8 cellular contexts compared by ENCODE assay signal in the genomic region with DNA sequence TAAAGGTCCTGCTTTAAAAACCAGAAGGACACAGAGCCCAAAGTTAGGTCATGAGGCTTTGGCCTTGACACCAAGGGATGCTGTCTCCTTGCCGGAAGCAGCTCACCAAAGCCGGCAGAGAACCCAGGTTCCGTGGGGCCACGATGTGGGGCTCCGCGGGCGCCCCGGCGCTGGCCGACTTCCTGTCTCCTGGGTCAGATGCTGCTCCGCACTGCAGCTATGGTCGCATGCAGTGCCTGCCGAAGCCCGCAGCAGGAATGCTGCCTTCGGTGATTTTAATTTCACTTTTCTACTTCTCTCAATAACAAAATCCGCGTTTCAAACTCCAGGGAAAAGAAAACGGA. TPM values are rescaled to one million over a fixed set of nuclear protein-coding genes. Genes with fewer than 3 reads are reported as not detected.
DNase-seq lines count a peak whose midpoint lies in the region; ATAC-seq and TF ChIP-seq lines count a peak whose summit lies in the region.

No MANE protein-coding gene starts in this region.

- no peaks in the 10 kb centered on the region for H3K9me3 Mint-ChIP-seq in mesothelial cell of epicardium
- H3K9me3 Mint-ChIP-seq in stimulated activated memory B cell treated with anti-CD40 and anti-IgM and Interleukin-4, amounts not matched to agents 10 μg/mL and 1 μg/mL and 100 μg/mL, for 72 hours = no peaks in the 10 kb centered on the region

- peak; percentile 39 for ATAC-seq in GM18868 (IDR thresholded peaks at IDR 0.05; ENCODE audit: unreplicated experiment)
- peak; percentile 17 for ATAC-seq in HG03469 (IDR thresholded peaks at IDR 0.05; ENCODE audit: unreplicated experiment)
- peak; percentile 80 to 83 for ATAC-seq in activated CD4-positive, CD25-positive, alpha-beta regulatory T cell treated with anti-CD3 and anti-CD28 coated beads, Interleukin-2, amount 50 U/mL, for 24 hours
- ATAC-seq in stimulated activated memory B cell treated with anti-CD40 and anti-IgM and Interleukin-4, amounts not matched to agents 10 μg/mL and 1 μg/mL and 100 μg/mL, for 72 hours = peak; percentile 87
- ATAC-seq in HG02870 (IDR thresholded peaks at IDR 0.05; ENCODE audit: unreplicated experiment) = no peak
- no peak for ATAC-seq in HG03565 (IDR thresholded peaks at IDR 0.05; ENCODE audit: unreplicated experiment)

- no peak for TF ChIP-seq CTCF in mesothelial cell of epicardium (IDR thresholded peaks at IDR 0.05; ENCODE audit: unreplicated experiment)

- no peak for DNase-seq in mesothelial cell of epicardium (ENCODE audit: low spot score in 2 of 2, unreplicated experiment in 2 of 2)

- peak overlapping the region; percentile 79 for H3K27ac ChIP-seq in cingulate gyrus (ENCODE audit: low read depth, low read length)

- H3K4me1 Mint-ChIP-seq in mesothelial cell of epicardium = peaks cover 21% of the 10 kb centered on the region
- H3K4me1 Mint-ChIP-seq in stimulated activated memory B cell treated with anti-CD40 and anti-IgM and Interleukin-4, amounts not matched to agents 10 μg/mL and 1 μg/mL and 100 μg/mL, for 72 hours = peaks cover 50% of the 10 kb centered on the region

- H3K27ac Mint-ChIP-seq in mesothelial cell of epicardium = peak overlapping the region; percentile 92
- peak overlapping the region; percentile 99 for H3K27ac Mint-ChIP-seq in stimulated activated memory B cell treated with anti-CD40 and anti-IgM and Interleukin-4, amounts not matched to agents 10 μg/mL and 1 μg/mL and 100 μg/mL, for 72 hours

- H3K27me3 Mint-ChIP-seq in mesothelial cell of epicardium (ENCODE audit: low read depth) = no peaks in the 10 kb centered on the region
- H3K27me3 Mint-ChIP-seq in stimulated activated memory B cell treated with anti-CD40 and anti-IgM and Interleukin-4, amounts not matched to agents 10 μg/mL and 1 μg/mL and 100 μg/mL, for 72 hours = no peaks in the 10 kb centered on the region

- peak overlapping the region; percentile 99 for H3K4me3 Mint-ChIP-seq in mesothelial cell of epicardium
- H3K4me3 Mint-ChIP-seq in stimulated activated memory B cell treated with anti-CD40 and anti-IgM and Interleukin-4, amounts not matched to agents 10 μg/mL and 1 μg/mL and 100 μg/mL, for 72 hours = peak overlapping the region; percentile 99

- H3K36me3 Mint-ChIP-seq in mesothelial cell of epicardium = peaks cover 7% of the 10 kb centered on the region
- H3K36me3 Mint-ChIP-seq in stimulated activated memory B cell treated with anti-CD40 and anti-IgM and Interleukin-4, amounts not matched to agents 10 μg/mL and 1 μg/mL and 100 μg/mL, for 72 hours = peaks cover 28% of the 10 kb centered on the region

RNA-seq across cellular contexts. Expression of a gene that starts 0.5 kb away (rescaled TPM):
- total RNA-seq in mesothelial cell of epicardium = 98.0 to 99.7 TPM (median 98.7 TPM) in 3 replicates

RNA-seq across cellular contexts. Expression of a gene that starts 11.4 kb away (rescaled TPM):
- 169 to 178 TPM (median 177 TPM) in 3 replicates for total RNA-seq in mesothelial cell of epicardium

RNA-seq across cellular contexts. Expression of a gene that starts 47.0 kb away (rescaled TPM):
- total RNA-seq in mesothelial cell of epicardium = 50.7 to 53.7 TPM (median 51.4 TPM) in 3 replicates

RNA-seq across cellular contexts. Expression of a gene that starts 49.9 kb away (rescaled TPM):
- total RNA-seq in mesothelial cell of epicardium = 7.1 to 7.9 TPM (median 7.3 TPM) in 3 replicates

Comparison
In these comparisons a context has a peak if more than half of its experiments do, and no peak if none do; other contexts are left out.
1. ATAC-seq: peak in GM18868 (single experiment), HG03469 (single experiment), activated CD4-positive, CD25-positive, alpha-beta regulatory T cell treated with anti-CD3 and anti-CD28 coated beads, Interleukin-2, amount 50 U/mL, for 24 hours (2 of 2) and stimulated activated memory B cell treated with anti-CD40 and anti-IgM and Interleukin-4, amounts not matched to agents 10 μg/mL and 1 μg/mL and 100 μg/mL, for 72 hours (single experiment); none in HG02870 (single experiment) and HG03565 (single experiment).